In genomic region chr19:35986664-35987570, GRCh38 we compare ENCODE assay signal across 1 cellular context.
TF ChIP-seq lines count a peak whose summit lies in the region.

No MANE protein-coding gene starts in this region.

TF ChIP-seq in HEK293, 187 proteins besides CTCF, POLR2A, EP300 and RAD21 (continued from another document and continues in another):
- no peak for TF ChIP-seq PRDM2 (tag by site-specific recombination; IDR thresholded peaks at IDR 0.05; ENCODE audit: borderline replicate concordance)
- no peak for TF ChIP-seq ZNF768 (tag by site-specific recombination; IDR thresholded peaks at IDR 0.05)
- TF ChIP-seq ZNF518A (tag by site-specific recombination; conservative IDR thresholded peaks at IDR 0.05; ENCODE audit: low read depth), result no peak
- no peak for TF ChIP-seq ZNF292 (tag by site-specific recombination; IDR thresholded peaks at IDR 0.05; ENCODE audit: borderline replicate concordance, low read depth)
- TF ChIP-seq ZNF76 (tag by site-specific recombination; IDR thresholded peaks at IDR 0.05; ENCODE audit: borderline replicate concordance, low read depth), result peak; percentile 66; the same call in 1 of the 2 replicates
- TF ChIP-seq ZNF560 (tag by site-specific recombination; IDR thresholded peaks at IDR 0.05; ENCODE audit: borderline replicate concordance), result no peak
- TF ChIP-seq ZBTB7A (tag by site-specific recombination; IDR thresholded peaks at IDR 0.05; ENCODE audit: low read depth), result peak; percentile 89; the same call in 1 of the 2 replicates
- TF ChIP-seq KLF1 (tag by site-specific recombination; IDR thresholded peaks at IDR 0.05), result peak; percentile 88
- TF ChIP-seq OVOL3 (tag by site-specific recombination; IDR thresholded peaks at IDR 0.05), result no peak
- TF ChIP-seq ZNF785 (tag by site-specific recombination; IDR thresholded peaks at IDR 0.05), result 0 out of 2 replicates have a peak, but pooled peaks have one; percentile 57
- no peak for TF ChIP-seq HOXC10 (CRISPR knock-in tag; IDR thresholded peaks at IDR 0.05)
- no peak for TF ChIP-seq HOXD13 (CRISPR knock-in tag; IDR thresholded peaks at IDR 0.05; ENCODE audit: borderline replicate concordance)
- TF ChIP-seq REST (tag by site-specific recombination; IDR thresholded peaks at IDR 0.05), result peak; percentile 68
- peak; percentile 95 for TF ChIP-seq ZBTB20 (tag by site-specific recombination; IDR thresholded peaks at IDR 0.05)
- TF ChIP-seq ZNF140 (tag by site-specific recombination; IDR thresholded peaks at IDR 0.05), result no peak
- TF ChIP-seq EGR2 (tag by site-specific recombination; IDR thresholded peaks at IDR 0.05; ENCODE audit: low read depth), result peak; percentile 96
- no peak; the same call in 1 of the 2 replicates for TF ChIP-seq FEZF1 (tag by site-specific recombination; IDR thresholded peaks at IDR 0.05)
- TF ChIP-seq ZNF266 (tag by site-specific recombination; IDR thresholded peaks at IDR 0.05; ENCODE audit: low read depth), result peak; percentile 64; the same call in 1 of the 2 replicates
- no peak for TF ChIP-seq YY1 (tag by site-specific recombination; IDR thresholded peaks at IDR 0.05)
- 0 out of 2 replicates have a peak, but pooled peaks have one; percentile 11 for TF ChIP-seq ZSCAN4 (tag by site-specific recombination; IDR thresholded peaks at IDR 0.05)
- TF ChIP-seq ZNF37A (tag by site-specific recombination; IDR thresholded peaks at IDR 0.05), result no peak
- TF ChIP-seq PRDM6 (tag by site-specific recombination; IDR thresholded peaks at IDR 0.05), result no peak
- peak; percentile 50; the same call in 1 of the 2 replicates for TF ChIP-seq ZNF449 (tag by site-specific recombination; IDR thresholded peaks at IDR 0.05)
- TF ChIP-seq ZFP69B (tag by site-specific recombination; IDR thresholded peaks at IDR 0.05), result peak; percentile 70
- peak; percentile 89 for TF ChIP-seq SP2 (tag by site-specific recombination; IDR thresholded peaks at IDR 0.05)
- TF ChIP-seq OSR2 (tag by site-specific recombination; IDR thresholded peaks at IDR 0.05), result 0 out of 2 replicates have a peak, but pooled peaks have one; percentile 50
- peak; percentile 99 for TF ChIP-seq ZNF398 (tag by site-specific recombination; IDR thresholded peaks at IDR 0.05)
- no peak; the same call in 1 of the 2 replicates for TF ChIP-seq ZNF561 (tag by site-specific recombination; IDR thresholded peaks at IDR 0.05; ENCODE audit: borderline replicate concordance)
- TF ChIP-seq GLI2 (tag by site-specific recombination; IDR thresholded peaks at IDR 0.05; ENCODE audit: borderline replicate concordance, low read depth), result no peak
- peak; percentile 48; the same call in 1 of the 2 replicates for TF ChIP-seq ZNF843 (tag by site-specific recombination; IDR thresholded peaks at IDR 0.05)
- TF ChIP-seq ZIC2 (tag by site-specific recombination; IDR thresholded peaks at IDR 0.05), result peak; percentile 100
- TF ChIP-seq ZNF473 (tag by site-specific recombination; IDR thresholded peaks at IDR 0.05), result no peak
- peak; percentile 84 for TF ChIP-seq ZFP37 (tag by site-specific recombination; IDR thresholded peaks at IDR 0.05)
- no peak for TF ChIP-seq ZFP41 (tag by site-specific recombination; IDR thresholded peaks at IDR 0.05; ENCODE audit: borderline replicate concordance)
- TF ChIP-seq ZNF747 (tag by site-specific recombination; IDR thresholded peaks at IDR 0.05), result no peak
- no peak for TF ChIP-seq ZNF548 (tag by site-specific recombination; IDR thresholded peaks at IDR 0.05)
- no peak for TF ChIP-seq ZNF510 (tag by site-specific recombination; IDR thresholded peaks at IDR 0.05; ENCODE audit: insufficient replicate concordance)
- no peak for TF ChIP-seq ZNF223 (tag by site-specific recombination; IDR thresholded peaks at IDR 0.05)
- no peak for TF ChIP-seq ZNF248 (tag by site-specific recombination; IDR thresholded peaks at IDR 0.05)
- no peak for TF ChIP-seq ZNF585B (tag by site-specific recombination; IDR thresholded peaks at IDR 0.05)
